Comparison of ENCODE assay signal across 1 cellular context in genomic region chr3:52292247-52293065, GRCh38.
TF ChIP-seq lines count a peak whose summit lies in the region.

No MANE protein-coding gene starts in this region.

TF ChIP-seq in H1, 55 proteins besides CTCF, POLR2A, EP300 and RAD21:
- TF ChIP-seq SIN3A (conservative IDR thresholded peaks at IDR 0.05 in 1 of 2, IDR thresholded peaks at IDR 0.05 in 1 of 2; ENCODE audit: low read depth in 1 of 2, low read length in 2 of 2) (no peak), FOSL1 (IDR thresholded peaks at IDR 0.05; ENCODE audit: insufficient read depth, low read depth, low read length) (no peak), KDM5A (IDR thresholded peaks at IDR 0.05; ENCODE audit: low read length) (no peak), KDM1A (IDR thresholded peaks at IDR 0.05; ENCODE audit: borderline replicate concordance, low read length) (no peak), POU5F1 (IDR thresholded peaks at IDR 0.05; ENCODE audit: low read depth, low read length) (no peak), JUN (IDR thresholded peaks at IDR 0.05; ENCODE audit: low read depth, low read length) (no peak), SUZ12 (IDR thresholded peaks at IDR 0.05; ENCODE audit: low read length) (no peak), CHD7 (IDR thresholded peaks at IDR 0.05; ENCODE audit: insufficient replicate concordance, low read length) (no peak), TEAD4 (IDR thresholded peaks at IDR 0.05; ENCODE audit: low read depth, low read length) (no peak), EZH2 (IDR thresholded peaks at IDR 0.05; ENCODE audit: low read depth, low read length, severe bottlenecking) (no peak), YY1 (IDR thresholded peaks at IDR 0.05; ENCODE audit: low read depth, low read length) (no peak), NANOG (IDR thresholded peaks at IDR 0.05; ENCODE audit: insufficient read depth, low read depth, low read length, poor library complexity, severe bottlenecking) (no peak), GTF2F1 (IDR thresholded peaks at IDR 0.05; ENCODE audit: borderline replicate concordance, low read depth, low read length) (no peak), PHF8 (conservative IDR thresholded peaks at IDR 0.05; ENCODE audit: low read depth, low read length) (no peak)
